1 cellular context compared by ENCODE assay signal in genomic region chr14:61813101-61813596, GRCh38.
TF ChIP-seq lines count a peak whose summit lies in the region.

No MANE protein-coding gene starts in this region.

TF ChIP-seq in H1, 55 proteins besides CTCF, POLR2A, EP300 and RAD21:
- TF ChIP-seq ASH2L (IDR thresholded peaks at IDR 0.05; ENCODE audit: low read length) (peak; percentile 40), CTBP2 (IDR thresholded peaks at IDR 0.05; ENCODE audit: borderline replicate concordance, insufficient read depth, insufficient read length, low read length) (no peak), GABPA (IDR thresholded peaks at IDR 0.05; ENCODE audit: borderline replicate concordance, insufficient read depth, low read length) (no peak), USF2 (IDR thresholded peaks at IDR 0.05; ENCODE audit: low read length) (no peak), ATF3 (IDR thresholded peaks at IDR 0.05; ENCODE audit: insufficient read depth, low read depth, low read length) (no peak), PHF8 (conservative IDR thresholded peaks at IDR 0.05; ENCODE audit: low read depth, low read length) (0 out of 2 replicates have a peak, but pooled peaks have one; percentile 15), KDM4A (IDR thresholded peaks at IDR 0.05; ENCODE audit: low read depth, low read length, severe bottlenecking) (peak; percentile 85), SIN3A (conservative IDR thresholded peaks at IDR 0.05 in 1 of 2, IDR thresholded peaks at IDR 0.05 in 1 of 2; ENCODE audit: low read depth in 1 of 2, low read length in 2 of 2) (0 out of 4 replicates have a peak, but pooled peaks of 1 of the 2 experiments have one; percentile 2), CEBPB (IDR thresholded peaks at IDR 0.05; ENCODE audit: low read depth, low read length) (no peak), BCL11A (IDR thresholded peaks at IDR 0.05; ENCODE audit: low read depth in 2 of 2, low read length in 2 of 2) (no peak), EZH2 (IDR thresholded peaks at IDR 0.05; ENCODE audit: low read depth, low read length, severe bottlenecking) (peak; percentile 57), SUZ12 (IDR thresholded peaks at IDR 0.05; ENCODE audit: low read length) (peak; percentile 49; the same call in 1 of the 2 replicates), RNF2 (IDR thresholded peaks at IDR 0.05; ENCODE audit: borderline replicate concordance, low read depth, low read length, missing control alignments, poor library complexity, severe bottlenecking) (no peak), HDAC2 (IDR thresholded peaks at IDR 0.05; ENCODE audit: borderline replicate concordance in 1 of 2, low read depth in 2 of 2, low read length in 2 of 2) (no peak), BACH1 (IDR thresholded peaks at IDR 0.05; ENCODE audit: low read length) (no peak)
